ENCODE assay signal across 7 cellular contexts in genomic region chrX:18931972-18932371, GRCh38. TPM values are rescaled to one million over a fixed set of nuclear protein-coding genes. Genes with fewer than 3 reads are reported as not detected.
DNase-seq lines count a peak whose midpoint lies in the region; ATAC-seq and TF ChIP-seq lines count a peak whose summit lies in the region.

No MANE protein-coding gene starts in this region.

- peaks cover 48% of the 10 kb centered on the region for H3K9me3 Mint-ChIP-seq in nephron progenitor cell

- no peaks in the 10 kb centered on the region for H3F3A ChIP-seq in MM.1S (ENCODE audit: insufficient read depth, low read length)

- no peak overlapping the region for H3K4me2 ChIP-seq in MM.1S (ENCODE audit: low read depth, low read length)
- no peak overlapping the region for H3K4me2 ChIP-seq in mammary epithelial cell (ENCODE audit: insufficient read depth, low read depth, low read length)

- H2AFZ ChIP-seq in MM.1S (ENCODE audit: low read length) = no peak overlapping the region
- H2AFZ ChIP-seq in mammary epithelial cell (ENCODE audit: low read depth, low read length) = no peak overlapping the region

- TF ChIP-seq CTCF in GM06990 (IDR thresholded peaks at IDR 0.05; ENCODE audit: insufficient read depth, low read length, poor library complexity, severe bottlenecking) (peak; percentile 39), MM.1S (IDR thresholded peaks at IDR 0.05; ENCODE audit: low read length) (peak; percentile 25; the same call in 1 of the 2 replicates), mammary epithelial cell (conservative IDR thresholded peaks at IDR 0.05 in 1 of 2, IDR thresholded peaks at IDR 0.05 in 1 of 2; ENCODE audit: extremely low read depth in 1 of 2, insufficient read depth in 1 of 2, low read depth in 1 of 2, low read length in 2 of 2) (peak; percentile 16 to 21), nephron progenitor cell (IDR thresholded peaks at IDR 0.05) (peak; percentile 25)

- no peaks in the 10 kb centered on the region for H3K4me1 ChIP-seq in MM.1S (ENCODE audit: low read length)
- no peaks in the 10 kb centered on the region for H3K4me1 ChIP-seq in mammary epithelial cell (ENCODE audit: insufficient read depth, low read length)

- H3K36me3 ChIP-seq in GM06990 (ENCODE audit: control insufficient read depth, insufficient read depth, low read length) (no peaks in the 10 kb centered on the region; the same call in 1 of the 2 replicates), MM.1S (replicated peaks; ENCODE audit: insufficient read depth, low read length) (no peaks in the 10 kb centered on the region), mammary epithelial cell (ENCODE audit: insufficient read depth, low read length) (no peaks in the 10 kb centered on the region)

- WGBS in mammary epithelial cell (ENCODE audit: low coverage, missing lambda C conversion rate) = 77% methylated on average over 9 of the region's 9 CpGs

- no peak overlapping the region for H3K27ac Mint-ChIP-seq in nephron progenitor cell

- no peak overlapping the region for H3K9ac ChIP-seq in MM.1S (ENCODE audit: low read length)
- H3K9ac ChIP-seq in mammary epithelial cell (ENCODE audit: insufficient read depth, low read length) = no peak overlapping the region

- H3K4me1 Mint-ChIP-seq in nephron progenitor cell = no peaks in the 10 kb centered on the region

- no peaks in the 10 kb centered on the region for H3K9me2 ChIP-seq in MM.1S (replicated peaks; ENCODE audit: insufficient read depth, low read length)

- H3K4me3 Mint-ChIP-seq in nephron progenitor cell = no peak overlapping the region

- H3K9me3 ChIP-seq in MM.1S (replicated peaks; ENCODE audit: insufficient read depth, low read length) (no peaks in the 10 kb centered on the region), mammary epithelial cell (replicated peaks; ENCODE audit: insufficient read depth, low read length) (no peaks in the 10 kb centered on the region)

- H3K27me3 Mint-ChIP-seq in nephron progenitor cell (ENCODE audit: low read depth, poor library complexity) = no peaks in the 10 kb centered on the region

- intact Hi-C loops in mammary epithelial cell (cut with micrococcal nuclease) = loop anchor here (1.0 to 5.0 kb wide), 2 partner anchors 74 to 165 kb away; no protein-coding TSS in a partner anchor

- H3K79me2 ChIP-seq in MM.1S (ENCODE audit: low read length) (no peaks in the 10 kb centered on the region), mammary epithelial cell (ENCODE audit: insufficient read depth, low read length) (no peaks in the 10 kb centered on the region)

- no peak for ATAC-seq in GM21737 (IDR thresholded peaks at IDR 0.05; ENCODE audit: unreplicated experiment)

- H4K20me1 ChIP-seq in MM.1S (ENCODE audit: insufficient read depth, low read length) = no peaks in the 10 kb centered on the region
- H4K20me1 ChIP-seq in mammary epithelial cell (ENCODE audit: insufficient read depth, low read length) = no peaks in the 10 kb centered on the region

- peaks cover 11% of the 10 kb centered on the region for H3K36me3 Mint-ChIP-seq in nephron progenitor cell (ENCODE audit: low read depth)

- CTCF ChIA-PET in mammary epithelial cell (lab: Charles Lee; ENCODE audit: low non-redundant PET) = no interaction called here

- H3K27me3 ChIP-seq in GM06990 (replicated peaks; ENCODE audit: control insufficient read depth, insufficient read depth, low read length) = no peaks in the 10 kb centered on the region
- no peaks in the 10 kb centered on the region for H3K27me3 ChIP-seq in MM.1S (replicated peaks; ENCODE audit: insufficient read depth, low read length)
- no peaks in the 10 kb centered on the region for H3K27me3 ChIP-seq in mammary epithelial cell (ENCODE audit: insufficient read depth, low read length)

- H3K4me3 ChIP-seq in GM06990 (replicated peaks; ENCODE audit: low read depth, low read length) (no peak overlapping the region), MM.1S (ENCODE audit: low read length) (no peak overlapping the region), mammary epithelial cell (replicated peaks in 1 of 3; ENCODE audit: insufficient read depth in 1 of 3, low read depth in 2 of 3, low read length in 3 of 3) (no peak overlapping the region)

- in situ Hi-C loops in mammary epithelial cell (cut with MboI; ENCODE audit: low sequenced_read_pairs in 2 of 2) = loop anchor here in 1 of 2 donors (25.0 kb wide), 1 partner anchor 405 kb away; the partner anchor contains the start of gene PDHA1

- no peak overlapping the region for H3K27ac ChIP-seq in MM.1S (ENCODE audit: low read length)
- H3K27ac ChIP-seq in mammary epithelial cell (ENCODE audit: insufficient read depth, low read depth, low read length) = no peak overlapping the region

- DNase-seq in GM06990 (ENCODE audit: extremely low read depth, insufficient read length) (no peak), MM.1S (peak; percentile 8), mammary epithelial cell (no peak), nephron progenitor cell (peak; percentile 6)
- no peak for DNase-seq in stimulated activated CD4-positive, alpha-beta T cell treated with anti-CD3 and anti-CD28 coated beads, Interleukin-2, amount 100 ng/mL, for 48 hours
- no peak for DNase-seq in activated CD8-positive, alpha-beta memory T cell treated with anti-CD3 and anti-CD28 coated beads, Interleukin-2, amount 50 U/mL, for 48 hours

- dilution Hi-C loops in mammary epithelial cell (cut with HindIII; ENCODE audit: low sequenced_read_pairs) = no loop called here

- no TSS peak for BruUV-seq in mammary epithelial cell (replicated peaks; lab: Mats Ljungman, UMichigan)

RNA-seq across cellular contexts. Expression of gene PHKA2, which starts 51.9 kb away (rescaled TPM):
- 10 to 100 TPM; 18.0 to 23.0 TPM for total RNA-seq in mammary epithelial cell
- 14.0 TPM for polyA plus RNA-seq in mammary epithelial cell
- 10.7 TPM for polyA minus RNA-seq in mammary epithelial cell

Comparison
In these comparisons a context has a peak if more than half of its experiments do, and no peak if none do; other contexts are left out.
1. DNase-seq: peak in MM.1S (single experiment) and nephron progenitor cell (single experiment); none in GM06990 (single experiment), mammary epithelial cell (single experiment), stimulated activated CD4-positive, alpha-beta T cell treated with anti-CD3 and anti-CD28 coated beads, Interleukin-2, amount 100 ng/mL, for 48 hours (0 of 2) and activated CD8-positive, alpha-beta memory T cell treated with anti-CD3 and anti-CD28 coated beads, Interleukin-2, amount 50 U/mL, for 48 hours (single experiment).
2. Peak in every context shown above with its lines, with median percentiles within 50 percentile points of each other: CTCF ChIP-seq.